ENCODE assay signal across 8 cellular contexts in genomic region chr14:73570913-73571312, GRCh38. TPM values are rescaled to one million over a fixed set of nuclear protein-coding genes. Genes with fewer than 3 reads are reported as not detected.
A peak's percentile ranks its signal among the peaks of the same experiment; 100 is the strongest.
DNase-seq lines count a peak whose midpoint lies in the region; ATAC-seq and TF ChIP-seq lines count a peak whose summit lies in the region.
"Not testable (repeated sequence)": the region's sequence is repeated elsewhere in the genome, so short reads cannot be mapped to it uniquely, and the experiment has no call there.

No MANE protein-coding gene starts in this region.

- not testable (repeated sequence) for H3K4me3 ChIP-seq in GM12864 (ENCODE audit: low read depth, low read length); prostate gland
- H3K4me3 ChIP-seq in ascending aorta (peak overlapping the region in 1 of 2 donors; percentile 83), heart right ventricle (peak overlapping the region in 4 of 10 donors; percentile 76 to 89 (median 76))

- H3K9me3 Mint-ChIP-seq in type B pancreatic cell, result not testable (repeated sequence)

- H3K27me3 ChIP-seq in ascending aorta; heart right ventricle; prostate gland (replicated peaks; ENCODE audit: insufficient read depth): not testable (repeated sequence)

- peaks cover 0 to 26% of the 10 kb centered on the region in 2 donors for H3K4me1 ChIP-seq in ascending aorta
- H3K4me1 ChIP-seq in heart right ventricle, result peaks cover 3 to 44% (median 31%) of the 10 kb centered on the region in 9 donors
- H3K4me1 ChIP-seq in prostate gland (replicated peaks), result not testable (repeated sequence)

- peaks cover 26% of the 10 kb centered on the region for H3K4me1 Mint-ChIP-seq in type B pancreatic cell (ENCODE audit: unreplicated experiment)

- peaks cover 7 to 15% of the 10 kb centered on the region in 2 donors for H3K36me3 ChIP-seq in ascending aorta
- H3K36me3 ChIP-seq in heart right ventricle, result peaks cover 0 to 23% (median 12%) of the 10 kb centered on the region in 9 donors
- H3K36me3 ChIP-seq in prostate gland, result not testable (repeated sequence)

- H3K27ac Mint-ChIP-seq in type B pancreatic cell, result not testable (repeated sequence)

- TF ChIP-seq CTCF in GM12864 (IDR thresholded peaks at IDR 0.05; ENCODE audit: low read depth, low read length, missing control alignments) (peak; percentile 59), ascending aorta (IDR thresholded peaks at IDR 0.05) (peak; percentile 25 to 55 (median 52)), heart right ventricle (IDR thresholded peaks at IDR 0.05) (peak; percentile 23 to 71 (median 68)), prostate gland (IDR thresholded peaks at IDR 0.05) (peak in 3 of 4 experiments; percentile 15 to 58 (median 38)), type B pancreatic cell (conservative IDR thresholded peaks at IDR 0.05) (peak; percentile 73)

- 30 to 33% methylated on average over 8 of the region's 8 CpGs for WGBS in heart right ventricle, 2 donors
- 17% methylated on average over 2 of the region's 8 CpGs for WGBS in prostate gland

- H3K9me3 ChIP-seq in ascending aorta, heart right ventricle, prostate gland: not testable (repeated sequence)

- H3K27me3 Mint-ChIP-seq in type B pancreatic cell, result not testable (repeated sequence)

- ATAC-seq in HG02884 (IDR thresholded peaks at IDR 0.05; ENCODE audit: unreplicated experiment) (peak; percentile 47), heart right ventricle (peak; percentile 25 to 83 (median 74))

- not testable (repeated sequence) for H3K27ac ChIP-seq in ascending aorta, prostate gland
- H3K27ac ChIP-seq in heart right ventricle, result peak overlapping the region in 3 of 10 donors; percentile 92 to 96 (median 94)

- DNase-seq in GM12864 (ENCODE audit: low read depth); prostate gland (ENCODE audit: low spot score); type B pancreatic cell (ENCODE audit: extremely low spot score, unreplicated experiment): not testable (repeated sequence)
- DNase-seq in NCI-H2227 (lab: John Stamatoyannopoulos, UW; ENCODE audit: unreplicated experiment), result peak; percentile 67
- peak; percentile 27 for DNase-seq in activated CD4-positive, CD25-positive, alpha-beta regulatory T cell treated with anti-CD3 and anti-CD28 coated beads, Interleukin-2, amount 50 U/mL, for 16 hours (ENCODE audit: low read depth, low spot score)
- peak in 1 of 2 donors; percentile 80 for DNase-seq in ascending aorta (ENCODE audit: low spot score in 2 of 2)
- DNase-seq in heart right ventricle, result peak; percentile 42 to 70

- peak overlapping the region; percentile 78 for H3K4me3 Mint-ChIP-seq in type B pancreatic cell

- intact Hi-C loops in ascending aorta (cut with DNase I), result loop anchor here (1.0 to 2.0 kb wide), 4 partner anchors 31 to 62 kb away; partner anchors contain the start of gene ACOT6
- intact Hi-C loops in heart right ventricle (cut with DNase I), result loop anchor here in 1 of 10 donors (5.0 kb wide), 1 partner anchor 59 kb away; no protein-coding TSS in a partner anchor
- intact Hi-C loops in prostate gland (cut with DNase I), result not testable (repeated sequence)

- H3K36me3 Mint-ChIP-seq in type B pancreatic cell, result peaks cover 15% of the 10 kb centered on the region

- TF ChIP-seq POLR2A in prostate gland (IDR thresholded peaks at IDR 0.05), result not testable (repeated sequence)

RNA-seq across cellular contexts. Expression of gene ACOT2, which starts 1.9 kb away (rescaled TPM):
- total RNA-seq in ascending aorta (44.5 TPM), heart right ventricle (100 to 1,000 TPM; 110 to 267 (median 158) TPM), prostate gland (10 to 100 TPM; 37.4 to 39.0 TPM), type B pancreatic cell (ENCODE audit: low replicate concordance) (18.1 and 18.2 TPM in 2 replicates)
- 10 to 100 TPM; 54.9 to 77.8 TPM for polyA plus RNA-seq in heart right ventricle

RNA-seq across cellular contexts. Expression of gene HEATR4, which starts 12.2 kb away (rescaled TPM):
- total RNA-seq in ascending aorta, result not detected
- under 1 TPM in 8 of 10 donors, not detected in 2; 0.07 to 0.33 (median 0.18) TPM for total RNA-seq in heart right ventricle
- polyA plus RNA-seq in heart right ventricle, result under 1 TPM; 0.01 to 0.15 TPM
- total RNA-seq in prostate gland, result 1 to 10 TPM in 1 of 2 donors, under 1 TPM in 1; 0.55 to 4.7 TPM
- total RNA-seq in type B pancreatic cell (ENCODE audit: low replicate concordance), result 0.19 and 0.33 TPM in 2 replicates

RNA-seq across cellular contexts. Expression of gene ACOT4, which starts 20.8 kb away (rescaled TPM):
- total RNA-seq in ascending aorta, result 1.9 TPM
- total RNA-seq in heart right ventricle, result 1 to 10 TPM in 5 of 10 donors, under 1 TPM in 5; 0.13 to 1.9 (median 1.0) TPM
- polyA plus RNA-seq in heart right ventricle, result under 1 TPM; 0.37 to 0.88 TPM
- 1 to 10 TPM; 1.9 to 2.1 TPM for total RNA-seq in prostate gland
- total RNA-seq in type B pancreatic cell (ENCODE audit: low replicate concordance), result 0.99 and 1.9 TPM in 2 replicates

RNA-seq across cellular contexts. Expression of gene ACOT1, which starts 34.0 kb away (rescaled TPM):
- 8.7 TPM for total RNA-seq in ascending aorta
- 10 to 100 TPM in 9 of 10 donors, 1 to 10 TPM in 1; 6.6 to 49.3 (median 30.0) TPM for total RNA-seq in heart right ventricle
- polyA plus RNA-seq in heart right ventricle, result 10 to 100 TPM in 1 of 2 donors, 1 to 10 TPM in 1; 7.2 to 11.8 TPM
- 10 to 100 TPM in 1 of 2 donors, 1 to 10 TPM in 1; 9.4 to 10.8 TPM for total RNA-seq in prostate gland
- total RNA-seq in type B pancreatic cell (ENCODE audit: low replicate concordance), result 3.8 and 5.3 TPM in 2 replicates

RNA-seq across cellular contexts. Expression of gene ACOT6, which starts 41.4 kb away (rescaled TPM):
- total RNA-seq in ascending aorta, result not detected
- not detected for total RNA-seq in heart right ventricle
- not detected for polyA plus RNA-seq in heart right ventricle
- total RNA-seq in prostate gland, result not detected
- not detected in 2 replicates for total RNA-seq in type B pancreatic cell (ENCODE audit: low replicate concordance)
